ENCODE assay signal across 13 cellular contexts in genomic region chr1:110786802-110787327, GRCh38.
A peak's percentile ranks its signal among the peaks of the same experiment; 100 is the strongest.
DNase-seq lines count a peak whose midpoint lies in the region; ATAC-seq and TF ChIP-seq lines count a peak whose summit lies in the region.
"Had no signal": no experiment of that assay in that cellular context is flagged by ENCODE, and none has a peak within 500 bp of the region (broad histone marks: within the 10 kb centered on the region; RNA-seq: fewer than 3 reads in every experiment).

No MANE protein-coding gene starts in this region.

- DNase-seq in activated naive CD4-positive, alpha-beta T cell treated with anti-CD3 and anti-CD28 coated beads, Interleukin-2, amount 10 ng/mL, durations not matched to agents 7 days and 5 days = no peak
- DNase-seq in activated naive CD4-positive, alpha-beta T cell (lab: John Stamatoyannopoulos, UW) = no peak
- DNase-seq in activated CD4-positive, alpha-beta memory T cell treated with anti-CD3 and anti-CD28 coated beads, Interleukin-2, amount 10 ng/mL, durations not matched to agents 7 days and 5 days = no peak
- DNase-seq in upper lobe of right lung = no peak
- DNase-seq in mesenteric fat pad (ENCODE audit: low spot score) = no peak
- no peak for DNase-seq in stimulated activated CD4-positive, alpha-beta T cell treated with anti-CD3 and anti-CD28 coated beads, Interleukin-1b, Interleukin-23, amount 100 ng/mL, for 48 hours
- DNase-seq in right atrium auricular region (ENCODE audit: low spot score) = no peak
- DNase-seq: amygdala; NCI-H2171 treated with DMSO at 0.1 percent for 48 hours; pancreas; stimulated activated CD4-positive, alpha-beta T cell treated with anti-CD3 and anti-CD28 coated beads, Interleukin-2, amount 100 ng/mL, for 24 hours; WERI-Rb-1 had no signal

- ATAC-seq in HG02938 (IDR thresholded peaks at IDR 0.05; ENCODE audit: unreplicated experiment) (peak; percentile 57), upper lobe of right lung (no peak)
- ATAC-seq: pancreas had no signal

- peak overlapping the region; percentile 66 for H3K4me3 Mint-ChIP-seq in activated naive CD4-positive, alpha-beta T cell treated with anti-CD3 and anti-CD28 coated beads, Interleukin-2, amount 10 ng/mL, durations not matched to agents 7 days and 5 days
- peak overlapping the region; percentile 57 for H3K4me3 Mint-ChIP-seq in activated CD4-positive, alpha-beta memory T cell treated with anti-CD3 and anti-CD28 coated beads, Interleukin-2, amount 10 ng/mL, durations not matched to agents 7 days and 5 days

- POLR2A ChIA-PET in activated CD4-positive, alpha-beta memory T cell treated with anti-CD3 and anti-CD28 coated beads, Interleukin-2, amount 10 ng/mL, durations not matched to agents 7 days and 5 days (lab: Charles Lee) = interaction anchor here (0.7 to 7.4 kb wide), 26 partner anchors 9 to 662 kb away, joined by 3 to 170 read pairs (median 4); partner anchors contain the start of genes CD53, CEPT1, DRAM2 and KCNA3

- H3K27me3 Mint-ChIP-seq in activated naive CD4-positive, alpha-beta T cell treated with anti-CD3 and anti-CD28 coated beads, Interleukin-2, amount 10 ng/mL, durations not matched to agents 7 days and 5 days = no peaks in the 10 kb centered on the region
- peaks cover 3% of the 10 kb centered on the region for H3K27me3 Mint-ChIP-seq in activated CD4-positive, alpha-beta memory T cell treated with anti-CD3 and anti-CD28 coated beads, Interleukin-2, amount 10 ng/mL, durations not matched to agents 7 days and 5 days

- H3K27me3 ChIP-seq in upper lobe of right lung (peaks cover 8% of the 10 kb centered on the region), right atrium auricular region (no peaks in the 10 kb centered on the region)
- H3K27me3 ChIP-seq: pancreas had no signal

- peaks cover 28% of the 10 kb centered on the region for H3K36me3 Mint-ChIP-seq in activated naive CD4-positive, alpha-beta T cell treated with anti-CD3 and anti-CD28 coated beads, Interleukin-2, amount 10 ng/mL, durations not matched to agents 7 days and 5 days
- H3K36me3 Mint-ChIP-seq in activated CD4-positive, alpha-beta memory T cell treated with anti-CD3 and anti-CD28 coated beads, Interleukin-2, amount 10 ng/mL, durations not matched to agents 7 days and 5 days (ENCODE audit: low read depth) = peaks cover 18% of the 10 kb centered on the region

- H3K4me3 ChIP-seq in upper lobe of right lung (no peak overlapping the region), right atrium auricular region (no peak overlapping the region)
- H3K4me3 ChIP-seq: pancreas had no signal

- H3K9me3 Mint-ChIP-seq in activated naive CD4-positive, alpha-beta T cell treated with anti-CD3 and anti-CD28 coated beads, Interleukin-2, amount 10 ng/mL, durations not matched to agents 7 days and 5 days = peaks cover 18% of the 10 kb centered on the region
- peaks cover 10% of the 10 kb centered on the region for H3K9me3 Mint-ChIP-seq in activated CD4-positive, alpha-beta memory T cell treated with anti-CD3 and anti-CD28 coated beads, Interleukin-2, amount 10 ng/mL, durations not matched to agents 7 days and 5 days

- intact Hi-C loops in upper lobe of right lung (cut with DNase I) = no loop called here

- CTCF ChIA-PET in activated naive CD4-positive, alpha-beta T cell treated with anti-CD3 and anti-CD28 coated beads, Interleukin-2, amount 10 ng/mL, durations not matched to agents 7 days and 5 days (lab: Charles Lee) = interaction anchor here (0.6 to 12.8 kb wide), 26 partner anchors 8 to 291 kb away, joined by 3 to 185 read pairs (median 3); no protein-coding TSS in a partner anchor
- CTCF ChIA-PET in activated CD4-positive, alpha-beta memory T cell treated with anti-CD3 and anti-CD28 coated beads, Interleukin-2, amount 10 ng/mL, durations not matched to agents 7 days and 5 days (lab: Charles Lee) = interaction anchor here (0.7 to 3.3 kb wide), 28 partner anchors 9 to 291 kb away, joined by 3 to 42 read pairs (median 4); partner anchors contain the start of gene KCNA2

- TF ChIP-seq CTCF in upper lobe of right lung (IDR thresholded peaks at IDR 0.05) = no peak
- no peak for TF ChIP-seq CTCF in right atrium auricular region (IDR thresholded peaks at IDR 0.05)

- peaks cover 3% of the 10 kb centered on the region for H3K9me3 ChIP-seq in upper lobe of right lung
- peaks cover 0 to 17% of the 10 kb centered on the region in 2 donors for H3K9me3 ChIP-seq in right atrium auricular region
- H3K9me3 ChIP-seq: pancreas had no signal

- H3K4me1 ChIP-seq in upper lobe of right lung = no peaks in the 10 kb centered on the region
- H3K4me1 ChIP-seq in right atrium auricular region = no peaks in the 10 kb centered on the region
- H3K4me1 ChIP-seq: pancreas had no signal

- H3K4me1 Mint-ChIP-seq in activated naive CD4-positive, alpha-beta T cell treated with anti-CD3 and anti-CD28 coated beads, Interleukin-2, amount 10 ng/mL, durations not matched to agents 7 days and 5 days = peaks cover 68% of the 10 kb centered on the region
- peaks cover 58% of the 10 kb centered on the region for H3K4me1 Mint-ChIP-seq in activated CD4-positive, alpha-beta memory T cell treated with anti-CD3 and anti-CD28 coated beads, Interleukin-2, amount 10 ng/mL, durations not matched to agents 7 days and 5 days

- H3K27ac Mint-ChIP-seq in activated naive CD4-positive, alpha-beta T cell treated with anti-CD3 and anti-CD28 coated beads, Interleukin-2, amount 10 ng/mL, durations not matched to agents 7 days and 5 days = peak overlapping the region; percentile 97
- H3K27ac Mint-ChIP-seq in activated CD4-positive, alpha-beta memory T cell treated with anti-CD3 and anti-CD28 coated beads, Interleukin-2, amount 10 ng/mL, durations not matched to agents 7 days and 5 days = peak overlapping the region; percentile 93

- H3K36me3 ChIP-seq in upper lobe of right lung = no peaks in the 10 kb centered on the region
- H3K36me3 ChIP-seq in right atrium auricular region = no peaks in the 10 kb centered on the region
- H3K36me3 ChIP-seq: pancreas, WERI-Rb-1 had no signal

- peak overlapping the region; percentile 24 for H3K27ac ChIP-seq in upper lobe of right lung
- no peak overlapping the region for H3K27ac ChIP-seq in right atrium auricular region
- H3K27ac ChIP-seq: pancreas, WERI-Rb-1 had no signal
